Comparison of ENCODE assay signal across 8 cellular contexts in genomic region chr9:27572036-27572435, GRCh38. TPM values are rescaled to one million over a fixed set of nuclear protein-coding genes. Genes with fewer than 3 reads are reported as not detected.
DNase-seq lines count a peak whose midpoint lies in the region; ATAC-seq, FAIRE-seq and TF ChIP-seq lines count a peak whose summit lies in the region.
"Had no signal": no experiment of that assay in that cellular context is flagged by ENCODE, and none has a peak within 500 bp of the region (broad histone marks: within the 10 kb centered on the region; RNA-seq: fewer than 3 reads in every experiment).

No MANE protein-coding gene starts in this region.

- no peak overlapping the region for H2AFZ ChIP-seq in Karpas-422 (ENCODE audit: low read length)
- H2AFZ ChIP-seq in keratinocyte (ENCODE audit: control insufficient read depth, low read length), result no peak overlapping the region

- DNase-seq in Karpas-422 (no peak), keratinocyte (ENCODE audit: low read depth, low spot score) (no peak), NCI-H510A (lab: John Stamatoyannopoulos, UW) (no peak), GM19239 (ENCODE audit: insufficient read length, low spot score) (no peak)
- DNase-seq in activated CD4-positive, alpha-beta T cell treated with anti-CD3 and anti-CD28 coated beads, Interleukin-2, amount 50 U/mL, for 1 hour, result no peak

- peak overlapping the region; percentile 69 for H3K4me3 ChIP-seq in Karpas-422 (ENCODE audit: low read length)
- H3K4me3 ChIP-seq in keratinocyte (ENCODE audit: control insufficient read depth in 2 of 3, extremely low read depth in 1 of 3, insufficient read depth in 2 of 3, low read depth in 1 of 3, low read length in 3 of 3), result no peak overlapping the region

- no peaks in the 10 kb centered on the region for H3K9me1 ChIP-seq in keratinocyte (ENCODE audit: control insufficient read depth, extremely low read depth, insufficient read depth, low read length)

- H3K9me3 ChIP-seq in Karpas-422 (ENCODE audit: low read length) (no peaks in the 10 kb centered on the region), keratinocyte (ENCODE audit: control insufficient read depth, low read depth, low read length) (no peaks in the 10 kb centered on the region)

- no peaks in the 10 kb centered on the region; the same call in 1 of the 2 replicates for H3K36me3 ChIP-seq in Karpas-422 (ENCODE audit: insufficient read depth, low read length)
- H3K36me3 ChIP-seq in keratinocyte (ENCODE audit: control insufficient read depth in 2 of 2, extremely low read depth in 1 of 2, insufficient read depth in 2 of 2, low read length in 2 of 2), result no peaks in the 10 kb centered on the region

- no peaks in the 10 kb centered on the region for H3K27me3 Mint-ChIP-seq in activated naive CD8-positive, alpha-beta T cell
- no peaks in the 10 kb centered on the region for H3K27me3 Mint-ChIP-seq in stimulated activated memory B cell treated with anti-CD40 and anti-IgM and Interleukin-4, amounts not matched to agents 10 μg/mL and 1 μg/mL and 100 μg/mL, for 72 hours

- H3K79me2 ChIP-seq in Karpas-422 (ENCODE audit: low read length) (peaks cover 59% of the 10 kb centered on the region), keratinocyte (ENCODE audit: control insufficient read depth, insufficient read depth, low read length) (peaks cover 2% of the 10 kb centered on the region)

- H3K9me2 ChIP-seq in Karpas-422 (replicated peaks; ENCODE audit: insufficient read depth, low read length), result no peaks in the 10 kb centered on the region

- H3K9ac ChIP-seq in Karpas-422 (ENCODE audit: low read length) (peak overlapping the region; percentile 85), keratinocyte (ENCODE audit: control insufficient read depth, extremely low read depth, insufficient read depth, low read length) (no peak overlapping the region)

- dilution Hi-C loops in keratinocyte (cut with MboI; ENCODE audit: extremely low pct_ligation_motif_present, low sequenced_read_pairs), result no loop called here

- no peak for TF ChIP-seq CTCF in keratinocyte (optimal IDR thresholded peaks at IDR 0.05 in 1 of 3, IDR thresholded peaks at IDR 0.05 in 1 of 3, conservative IDR thresholded peaks at IDR 0.05 in 1 of 3; ENCODE audit: extremely low read depth in 1 of 3, insufficient read depth in 2 of 3, low read length in 3 of 3)

- peak overlapping the region; percentile 74 for H3K4me2 ChIP-seq in Karpas-422 (ENCODE audit: low read depth, low read length, poor library complexity, severe bottlenecking)
- peak overlapping the region; percentile 92 for H3K4me2 ChIP-seq in keratinocyte (ENCODE audit: control insufficient read depth, extremely low read depth, insufficient read depth, low read depth, low read length)

- peaks cover 42% of the 10 kb centered on the region for H3K4me1 Mint-ChIP-seq in activated naive CD8-positive, alpha-beta T cell (ENCODE audit: low read depth)
- peaks cover 29% of the 10 kb centered on the region for H3K4me1 Mint-ChIP-seq in stimulated activated memory B cell treated with anti-CD40 and anti-IgM and Interleukin-4, amounts not matched to agents 10 μg/mL and 1 μg/mL and 100 μg/mL, for 72 hours

- no peak for FAIRE-seq in keratinocyte (lab: Jason Lieb, UNC)
- FAIRE-seq in GM19239 (lab: Jason Lieb, UNC), result no peak
- FAIRE-seq: colon had no signal

- ATAC-seq in stimulated activated memory B cell treated with anti-CD40 and anti-IgM and Interleukin-4, amounts not matched to agents 10 μg/mL and 1 μg/mL and 100 μg/mL, for 72 hours, result no peak

- H3K27me3 ChIP-seq in Karpas-422 (ENCODE audit: low read length), result no peaks in the 10 kb centered on the region
- no peaks in the 10 kb centered on the region for H3K27me3 ChIP-seq in keratinocyte (ENCODE audit: control insufficient read depth, extremely low read depth, insufficient read depth, low read length)

- no peaks in the 10 kb centered on the region for H3K9me3 Mint-ChIP-seq in activated naive CD8-positive, alpha-beta T cell (ENCODE audit: low read depth)
- no peaks in the 10 kb centered on the region for H3K9me3 Mint-ChIP-seq in stimulated activated memory B cell treated with anti-CD40 and anti-IgM and Interleukin-4, amounts not matched to agents 10 μg/mL and 1 μg/mL and 100 μg/mL, for 72 hours

- H3K27ac Mint-ChIP-seq in activated naive CD8-positive, alpha-beta T cell, result peak overlapping the region; percentile 98
- peak overlapping the region; percentile 99 for H3K27ac Mint-ChIP-seq in stimulated activated memory B cell treated with anti-CD40 and anti-IgM and Interleukin-4, amounts not matched to agents 10 μg/mL and 1 μg/mL and 100 μg/mL, for 72 hours

- peak overlapping the region; percentile 38 for H3K27ac ChIP-seq in Karpas-422 (ENCODE audit: low read length)
- no peak overlapping the region for H3K27ac ChIP-seq in keratinocyte (ENCODE audit: control insufficient read depth, insufficient read depth, low read length)

- H3K4me1 ChIP-seq in Karpas-422 (ENCODE audit: low read length) (peaks cover 36% of the 10 kb centered on the region), keratinocyte (ENCODE audit: control insufficient read depth, extremely low read depth, insufficient read depth, low read length) (peaks cover 9% of the 10 kb centered on the region)

- H3K36me3 Mint-ChIP-seq in activated naive CD8-positive, alpha-beta T cell, result peaks cover 3% of the 10 kb centered on the region
- H3K36me3 Mint-ChIP-seq in stimulated activated memory B cell treated with anti-CD40 and anti-IgM and Interleukin-4, amounts not matched to agents 10 μg/mL and 1 μg/mL and 100 μg/mL, for 72 hours, result peaks cover 5% of the 10 kb centered on the region

- H4K20me1 ChIP-seq in Karpas-422 (ENCODE audit: insufficient read depth, low read depth, low read length) (no peaks in the 10 kb centered on the region), keratinocyte (ENCODE audit: control insufficient read depth, extremely low read depth, insufficient read depth, low read length) (no peaks in the 10 kb centered on the region)

- H3K4me3 Mint-ChIP-seq in activated naive CD8-positive, alpha-beta T cell, result peak overlapping the region; percentile 93
- peak overlapping the region; percentile 94 for H3K4me3 Mint-ChIP-seq in stimulated activated memory B cell treated with anti-CD40 and anti-IgM and Interleukin-4, amounts not matched to agents 10 μg/mL and 1 μg/mL and 100 μg/mL, for 72 hours

RNA-seq across cellular contexts. Expression of gene C9orf72, which starts 1.2 kb away (rescaled TPM):
- 14.0 and 40.6 TPM in 2 replicates for total RNA-seq in Karpas-422 (2014; rRNA removed; shearing (Covaris generic); ENCODE audit: low replicate concordance)
- polyA plus RNA-seq in keratinocyte, result 2.5 to 7.7 TPM (median 5.4 TPM) in 3 replicates
- 5.6 TPM for polyA plus RNA-seq in keratinocyte (2011; ENCODE audit: low read depth)
- polyA plus RNA-seq in keratinocyte (2011; cell fraction: cytosol; rRNA removed), result 1.8 and 4.3 TPM in 2 replicates
- polyA plus RNA-seq in keratinocyte (2011; cell fraction: nucleus; rRNA removed), result 6.8 and 8.2 TPM in 2 replicates
- polyA plus RNA-seq in keratinocyte (2012; ENCODE audit: low replicate concordance), result 2.9 and 10.4 TPM in 2 replicates
- 0.56 to 11.1 TPM (median 7.6 TPM) in 3 replicates for polyA minus RNA-seq in keratinocyte
- polyA minus RNA-seq in keratinocyte (2011; cell fraction: cytosol; rRNA and poly(A)+ RNA removed), result 0.96 TPM
- polyA minus RNA-seq in keratinocyte (2011; cell fraction: nucleus; rRNA and poly(A)+ RNA removed), result 5.5 and 10.9 TPM in 2 replicates

RNA-seq across cellular contexts. Expression of gene MOB3B, which starts 42.4 kb away (rescaled TPM):
- total RNA-seq in Karpas-422 (2014; rRNA removed; shearing (Covaris generic); ENCODE audit: low replicate concordance), result 0.25 and 0.45 TPM in 2 replicates
- polyA plus RNA-seq in keratinocyte, result 32.6 to 40.8 TPM (median 35.3 TPM) in 3 replicates
- 2.1 TPM for polyA plus RNA-seq in keratinocyte (2011; ENCODE audit: low read depth)
- 30.8 and 45.8 TPM in 2 replicates for polyA plus RNA-seq in keratinocyte (2011; cell fraction: cytosol; rRNA removed)
- 27.6 and 28.0 TPM in 2 replicates for polyA plus RNA-seq in keratinocyte (2011; cell fraction: nucleus; rRNA removed)
- 3.6 and 27.5 TPM in 2 replicates for polyA plus RNA-seq in keratinocyte (2012; ENCODE audit: low replicate concordance)
- polyA minus RNA-seq in keratinocyte, result 36.3 to 54.1 TPM (median 51.3 TPM) in 3 replicates
- polyA minus RNA-seq in keratinocyte (2011; cell fraction: cytosol; rRNA and poly(A)+ RNA removed), result 40.1 TPM
- 25.1 and 43.9 TPM in 2 replicates for polyA minus RNA-seq in keratinocyte (2011; cell fraction: nucleus; rRNA and poly(A)+ RNA removed)

RNA-seq across cellular contexts. Expression of gene IFNK, which starts 47.9 kb away (rescaled TPM):
- not detected in 2 replicates for total RNA-seq in Karpas-422 (2014; rRNA removed; shearing (Covaris generic); ENCODE audit: low replicate concordance)
- 20.6 to 32.7 TPM (median 29.2 TPM) in 3 replicates for polyA plus RNA-seq in keratinocyte
- polyA plus RNA-seq in keratinocyte (2011; ENCODE audit: low read depth), result 26.2 TPM
- 27.6 and 38.7 TPM in 2 replicates for polyA plus RNA-seq in keratinocyte (2011; cell fraction: cytosol; rRNA removed)
- 19.8 and 29.8 TPM in 2 replicates for polyA plus RNA-seq in keratinocyte (2011; cell fraction: nucleus; rRNA removed)
- 6.6 and 40.7 TPM in 2 replicates for polyA plus RNA-seq in keratinocyte (2012; ENCODE audit: low replicate concordance)
- 1.7 to 6.6 TPM (median 2.7 TPM) in 3 replicates for polyA minus RNA-seq in keratinocyte
- 5.9 TPM for polyA minus RNA-seq in keratinocyte (2011; cell fraction: cytosol; rRNA and poly(A)+ RNA removed)
- polyA minus RNA-seq in keratinocyte (2011; cell fraction: nucleus; rRNA and poly(A)+ RNA removed), result 6.1 and 10.2 TPM in 2 replicates
